In genomic region chr4:150931796-150932195, GRCh38 we compare ENCODE assay signal across 27 cellular contexts.
DNase-seq lines count a peak whose midpoint lies in the region; ATAC-seq, FAIRE-seq and TF ChIP-seq lines count a peak whose summit lies in the region.
"Had no signal": no experiment of that assay in that cellular context is flagged by ENCODE, and none has a peak within 500 bp of the region (broad histone marks: within the 10 kb centered on the region; RNA-seq: fewer than 3 reads in every experiment).

No MANE protein-coding gene starts in this region.

- no peak overlapping the region for H3K27ac Mint-ChIP-seq in CD4-positive, alpha-beta T cell
- H3K27ac Mint-ChIP-seq: CD4-positive, CD25-positive, alpha-beta regulatory T cell had no signal

- no peak for TF ChIP-seq CTCF in mucosa of descending colon (IDR thresholded peaks at IDR 0.05)
- TF ChIP-seq CTCF in CD4-positive, alpha-beta T cell (IDR thresholded peaks at IDR 0.05) = no peak

- H3K4me3 ChIP-seq in mucosa of descending colon = no peak overlapping the region
- H3K4me3 ChIP-seq in small intestine (ENCODE audit: low read depth in 1 of 2, low read length in 2 of 2) = no peak overlapping the region
- H3K4me3 ChIP-seq: BLaER1, GM12878 had no signal

- WGBS in small intestine, 3 donors = 91 to 100% (median 96%) methylated on average over 2 of the region's 2 CpGs

- CTCF ChIA-PET in CD4-positive, alpha-beta T cell (lab: Charles Lee) = no interaction called here

- no peaks in the 10 kb centered on the region for H3K27me3 Mint-ChIP-seq in CD4-positive, alpha-beta T cell
- H3K27me3 Mint-ChIP-seq: CD4-positive, CD25-positive, alpha-beta regulatory T cell; CD8-positive, alpha-beta memory T cell had no signal

- POLR2A ChIA-PET in CD4-positive, alpha-beta T cell (lab: Charles Lee) = no interaction called here

- peaks cover 27% of the 10 kb centered on the region for H3K36me3 Mint-ChIP-seq in CD4-positive, alpha-beta T cell (ENCODE audit: low read depth)

- H3K27ac ChIP-seq in CD4-positive, alpha-beta T cell (ENCODE audit: low read depth, low read length) = no peak overlapping the region
- H3K27ac ChIP-seq in small intestine (ENCODE audit: low read depth in 1 of 2, low read length in 1 of 2) = no peak overlapping the region
- H3K27ac ChIP-seq: BLaER1 had no signal

- intact Hi-C loops in left ventricle myocardium superior (cut with micrococcal nuclease) (no loop called here), cardiac septum (cut with DNase I) (no loop called here), mucosa of descending colon (cut with DNase I, micrococcal nuclease) (no loop called here)
- intact Hi-C loops in CD4-positive, alpha-beta T cell (cut with DNase I, micrococcal nuclease) = loop anchor here in 1 of 2 experiments (5.0 kb wide), 1 partner anchor 96 kb away; no protein-coding TSS in a partner anchor

- peaks cover 12% of the 10 kb centered on the region for H3K4me1 Mint-ChIP-seq in CD4-positive, alpha-beta T cell (ENCODE audit: low read depth)
- H3K4me1 Mint-ChIP-seq: CD14-positive monocyte had no signal

- DNase-seq in left ventricle myocardium superior (no peak), cardiac septum (ENCODE audit: low spot score) (no peak), mucosa of descending colon (peak in 1 of 3 donors; percentile 20), small intestine (no peak), ecto neural progenitor cell (ENCODE audit: low spot score) (no peak)
- no peak for DNase-seq in CD4-positive, alpha-beta T cell
- DNase-seq: 8988T; ACHN; BE2C; C1 segment of cervical spinal cord; CD4-positive, CD25-positive, alpha-beta regulatory T cell; CD8-positive, alpha-beta memory T cell; COR-L47; DMS 273 treated with DMSO at 0.1 percent for 48 hours; DMS153; DMS53; DMS79; DND-41; EL; GDM1 had no signal

- ATAC-seq in left ventricle myocardium superior (peak; percentile 47), mucosa of descending colon (peak; percentile 67)
- ATAC-seq in CD4-positive, alpha-beta T cell (ENCODE audit: poor library complexity) = no peak
- ATAC-seq: GM12878 had no signal

- no peaks in the 10 kb centered on the region for H3K4me1 ChIP-seq in mucosa of descending colon (ENCODE audit: low read depth)
- no peaks in the 10 kb centered on the region for H3K4me1 ChIP-seq in small intestine (ENCODE audit: control insufficient read depth in 2 of 2, insufficient read depth in 1 of 2, low read depth in 1 of 2, low read length in 1 of 2)
- H3K4me1 ChIP-seq: BE2C, BLaER1 had no signal

- FAIRE-seq in colon (lab: Jason Lieb, UNC) = peak; percentile 55
- FAIRE-seq in small intestine (lab: Jason Lieb, UNC) = no peak
- FAIRE-seq: A204.1, GM12878, GM12892, GM18507 had no signal

- H3K9me3 ChIP-seq in mucosa of descending colon = no peaks in the 10 kb centered on the region
- no peaks in the 10 kb centered on the region for H3K9me3 ChIP-seq in CD4-positive, alpha-beta T cell (ENCODE audit: control insufficient read depth, low read length)
- H3K9me3 ChIP-seq in small intestine (ENCODE audit: control insufficient read depth, low read depth) = no peaks in the 10 kb centered on the region
- H3K9me3 ChIP-seq: BE2C, BLaER1 had no signal

- H3K4me3 Mint-ChIP-seq in CD4-positive, alpha-beta T cell = no peak overlapping the region
- H3K4me3 Mint-ChIP-seq: CD14-positive monocyte; CD4-positive, CD25-positive, alpha-beta regulatory T cell; CD8-positive, alpha-beta memory T cell had no signal

- no peaks in the 10 kb centered on the region for H3K27me3 ChIP-seq in CD4-positive, alpha-beta T cell (ENCODE audit: control insufficient read depth, insufficient read depth, low read length)
- H3K27me3 ChIP-seq in small intestine (ENCODE audit: control insufficient read depth in 2 of 2, insufficient read depth in 2 of 2, low read length in 2 of 2) = no peaks in the 10 kb centered on the region
- H3K27me3 ChIP-seq: BE2C, BLaER1 had no signal

- H3K36me3 ChIP-seq in mucosa of descending colon (ENCODE audit: low read depth) (no peaks in the 10 kb centered on the region), small intestine (ENCODE audit: control insufficient read depth in 2 of 2, insufficient read depth in 2 of 2, low read length in 2 of 2) (no peaks in the 10 kb centered on the region)
- H3K36me3 ChIP-seq: BE2C, BLaER1 had no signal

- H3K9me3 Mint-ChIP-seq in CD4-positive, alpha-beta T cell = no peaks in the 10 kb centered on the region
- H3K9me3 Mint-ChIP-seq: CD4-positive, CD25-positive, alpha-beta regulatory T cell; CD8-positive, alpha-beta memory T cell had no signal
